In genomic region chr15:99143655-99144610, GRCh38 we compare ENCODE assay signal across 1 cellular context.
TF ChIP-seq lines count a peak whose summit lies in the region.

No MANE protein-coding gene starts in this region.

TF ChIP-seq in HepG2, 621 proteins besides CTCF, POLR2A, EP300 and RAD21 (continued from another document and continues in another):
- TF ChIP-seq ARID4A (CRISPR knock-in tag; IDR thresholded peaks at IDR 0.05; ENCODE audit: borderline replicate concordance) (no peak), FOSL2 (CRISPR knock-in tag; IDR thresholded peaks at IDR 0.05) (0 out of 2 replicates have a peak, but pooled peaks have one; percentile 17), BRD4 (CRISPR knock-in tag; IDR thresholded peaks at IDR 0.05) (no peak), TRAFD1 (CRISPR knock-in tag; IDR thresholded peaks at IDR 0.05; ENCODE audit: borderline replicate concordance) (no peak), FOXM1 (CRISPR knock-in tag; IDR thresholded peaks at IDR 0.05) (no peak), CREBL2 (CRISPR knock-in tag; IDR thresholded peaks at IDR 0.05; ENCODE audit: borderline replicate concordance) (no peak), CENPT (CRISPR knock-in tag; IDR thresholded peaks at IDR 0.05; ENCODE audit: low read depth) (no peak), YEATS4 (CRISPR knock-in tag; IDR thresholded peaks at IDR 0.05; ENCODE audit: borderline replicate concordance) (no peak), USF2 (IDR thresholded peaks at IDR 0.05; ENCODE audit: low read depth, low read length) (no peak), USF2 (CRISPR knock-in tag; IDR thresholded peaks at IDR 0.05; ENCODE audit: borderline replicate concordance) (no peak), MLLT10 (CRISPR knock-in tag; IDR thresholded peaks at IDR 0.05) (no peak), ZNF644 (CRISPR knock-in tag; IDR thresholded peaks at IDR 0.05; ENCODE audit: low read depth) (peak; percentile 80), PRDM15 (CRISPR knock-in tag; IDR thresholded peaks at IDR 0.05) (no peak), ZNF367 (CRISPR knock-in tag; IDR thresholded peaks at IDR 0.05; ENCODE audit: borderline replicate concordance) (no peak), RFX5 (IDR thresholded peaks at IDR 0.05; ENCODE audit: low read depth, low read length) (peak; percentile 77), NBN (conservative IDR thresholded peaks at IDR 0.05) (no peak), ZBTB37 (CRISPR knock-in tag; IDR thresholded peaks at IDR 0.05) (no peak), DNMT3B (CRISPR knock-in tag; conservative IDR thresholded peaks at IDR 0.05) (no peak), HOXA7 (CRISPR knock-in tag; IDR thresholded peaks at IDR 0.05) (no peak), ZFYVE20 (CRISPR knock-in tag; IDR thresholded peaks at IDR 0.05; ENCODE audit: borderline replicate concordance, low read depth) (no peak), ZBTB40 (IDR thresholded peaks at IDR 0.05) (no peak), ZBTB40 (CRISPR knock-in tag; IDR thresholded peaks at IDR 0.05) (no peak), ZNF776 (CRISPR knock-in tag; IDR thresholded peaks at IDR 0.05) (no peak), ZNF530 (CRISPR knock-in tag; IDR thresholded peaks at IDR 0.05; ENCODE audit: low read depth) (no peak), PRDM10 (CRISPR knock-in tag; IDR thresholded peaks at IDR 0.05; ENCODE audit: low read depth) (no peak), RARG (CRISPR knock-in tag; IDR thresholded peaks at IDR 0.05; ENCODE audit: low read depth) (no peak)
